Comparison of ENCODE assay signal across 21 cellular contexts in genomic region chr5:82255844-82256243, GRCh38.
"Had no signal": no experiment of that assay in that cellular context is flagged by ENCODE, and none has a peak within 500 bp of the region (broad histone marks: within the 10 kb centered on the region; RNA-seq: fewer than 3 reads in every experiment).

No MANE protein-coding gene starts in this region.

- H3K36me3 ChIP-seq: lower lobe of right lung, prostate gland, right atrium auricular region, upper lobe of left lung had no signal

- H3K9me3 Mint-ChIP-seq: activated naive CD4-positive, alpha-beta T cell treated with anti-CD3 and anti-CD28 coated beads, Interleukin-2, amount 50 U/mL, for 24 hours; activated T-helper 1 cell treated with anti-CD3 and anti-CD28 coated beads, Interleukin-12 subunit alpha, Interleukin-12 subunit beta, Interleukin-2, Interleukin-4 antibody, amounts not matched to agents 30 ng/mL and 10 ng/mL and 1 ng/mL, durations not matched to agents 14 hours and 24 hours and 36 hours; brain; WTC11 had no signal

- H3K4me1 ChIP-seq: foreskin keratinocyte, lower lobe of right lung, prostate gland, right atrium auricular region, upper lobe of left lung had no signal

- H3K9me3 ChIP-seq: lower lobe of right lung, prostate gland, right atrium auricular region, spleen, upper lobe of left lung had no signal

- H3K36me3 Mint-ChIP-seq: brain, WTC11 had no signal

- H3K27me3 Mint-ChIP-seq: activated naive CD4-positive, alpha-beta T cell treated with anti-CD3 and anti-CD28 coated beads, Interleukin-2, amount 50 U/mL, for 24 hours; brain; naive thymus-derived CD4-positive, alpha-beta T cell had no signal

- H3K27me3 ChIP-seq: foreskin keratinocyte, right atrium auricular region, spleen, upper lobe of left lung had no signal

- DNase-seq: activated CD4-positive, alpha-beta T cell treated with anti-CD3 and anti-CD28 coated beads, Interleukin-2, amount 50 U/mL, for 48 hours; activated CD8-positive, alpha-beta memory T cell treated with anti-CD3 and anti-CD28 coated beads, Interleukin-2, amount 50 U/mL, for 48 hours; activated gamma-delta T cell treated with Interleukin-2 at 50 U/mL for 16 hours; aorta; dermis blood vessel endothelial cell; effector CD8-positive, alpha-beta T cell; foreskin keratinocyte; lower lobe of right lung; naive thymus-derived CD4-positive, alpha-beta T cell; spleen; stimulated activated CD4-positive, alpha-beta T cell treated with anti-CD3 and anti-CD28 coated beads, Interleukin-4, amount 100 ng/mL, for 1 hour; stimulated activated naive CD8-positive, alpha-beta T cell treated with anti-CD3 and anti-CD28 coated beads, Interleukin-15, Interleukin-2, amounts not matched to agents 100 U/mL and 50 U/mL, for 24 hours; T1000; upper lobe of left lung had no signal

- H3K27ac Mint-ChIP-seq: activated naive CD4-positive, alpha-beta T cell treated with anti-CD3 and anti-CD28 coated beads, Interleukin-2, amount 50 U/mL, for 24 hours; activated T-helper 1 cell treated with anti-CD3 and anti-CD28 coated beads, Interleukin-12 subunit alpha, Interleukin-12 subunit beta, Interleukin-2, Interleukin-4 antibody, amounts not matched to agents 30 ng/mL and 10 ng/mL and 1 ng/mL, durations not matched to agents 14 hours and 24 hours and 36 hours; brain; naive thymus-derived CD4-positive, alpha-beta T cell; WTC11 had no signal

- H3K4me3 Mint-ChIP-seq: activated naive CD4-positive, alpha-beta T cell treated with anti-CD3 and anti-CD28 coated beads, Interleukin-2, amount 50 U/mL, for 24 hours; activated T-helper 1 cell treated with anti-CD3 and anti-CD28 coated beads, Interleukin-12 subunit alpha, Interleukin-12 subunit beta, Interleukin-2, Interleukin-4 antibody, amounts not matched to agents 30 ng/mL and 10 ng/mL and 1 ng/mL, durations not matched to agents 14 hours and 24 hours and 36 hours; brain; naive thymus-derived CD4-positive, alpha-beta T cell; WTC11 had no signal

- H3K4me3 ChIP-seq: lower lobe of right lung, prostate gland, right atrium auricular region, spleen, upper lobe of left lung had no signal

- H3K4me1 Mint-ChIP-seq: activated naive CD4-positive, alpha-beta T cell treated with anti-CD3 and anti-CD28 coated beads, Interleukin-2, amount 50 U/mL, for 24 hours; naive thymus-derived CD4-positive, alpha-beta T cell had no signal

- H3K27ac ChIP-seq: foreskin keratinocyte, lower lobe of right lung, prostate gland, right atrium auricular region, spleen, upper lobe of left lung had no signal

- ATAC-seq: foreskin keratinocyte; left lobe of liver; lower lobe of right lung; naive thymus-derived CD4-positive, alpha-beta T cell; stimulated activated naive CD8-positive, alpha-beta T cell treated with anti-CD3 and anti-CD28 coated beads, Interleukin-15, Interleukin-2, amounts not matched to agents 100 U/mL and 50 U/mL, for 24 hours; WTC11 had no signal
